In genomic region chr16:47063011-47063724, GRCh38 we compare ENCODE assay signal across 14 cellular contexts.
DNase-seq lines count a peak whose midpoint lies in the region; ATAC-seq and TF ChIP-seq lines count a peak whose summit lies in the region.
"Had no signal": no experiment of that assay in that cellular context is flagged by ENCODE, and none has a peak within 500 bp of the region (broad histone marks: within the 10 kb centered on the region; RNA-seq: fewer than 3 reads in every experiment).

No MANE protein-coding gene starts in this region.

- H3K9ac ChIP-seq in H9 (ENCODE audit: extremely low read depth, insufficient read length, low read length): no peak overlapping the region

- no peak overlapping the region for H3K23ac ChIP-seq in H9 (ENCODE audit: insufficient read length, low read depth, low read length)

- H4K5ac ChIP-seq in H9 (ENCODE audit: insufficient read length, low read depth, low read length): no peak overlapping the region

- no peak overlapping the region for H3K14ac ChIP-seq in H9 (ENCODE audit: insufficient read depth, low read length)

- H3K27me3 Mint-ChIP-seq in H9 (ENCODE audit: low read depth) (peaks cover 2% of the 10 kb centered on the region; the same call in 1 of the 2 replicates), osteocyte (ENCODE audit: unreplicated experiment) (peaks cover 5% of the 10 kb centered on the region), GM23338 (ENCODE audit: insufficient read depth, low read depth, poor library complexity) (peaks cover 10% of the 10 kb centered on the region)
- H3K27me3 Mint-ChIP-seq: CD4-positive, CD25-positive, alpha-beta regulatory T cell had no signal

- no peaks in the 10 kb centered on the region for H3K79me1 ChIP-seq in H9 (ENCODE audit: insufficient read depth, low read depth, low read length, poor library complexity, severe bottlenecking)

- H3K9me3 Mint-ChIP-seq in H9: peaks cover 7 to 11% of the 10 kb centered on the region in 2 experiments; a peak in 3 of 5 replicates
- no peaks in the 10 kb centered on the region for H3K9me3 Mint-ChIP-seq in osteocyte (ENCODE audit: unreplicated experiment)
- peaks cover 10% of the 10 kb centered on the region for H3K9me3 Mint-ChIP-seq in GM23338

- no peak for TF ChIP-seq POLR2A in spleen (IDR thresholded peaks at IDR 0.05)

- H2BK12ac ChIP-seq in H9 (ENCODE audit: insufficient read length, low read depth, low read length): no peak overlapping the region

- H3F3A ChIP-seq in GM23338 (replicated peaks; ENCODE audit: low read depth): no peaks in the 10 kb centered on the region

- H3K4me1 ChIP-seq in H9 (ENCODE audit: insufficient read depth, low read length) (no peaks in the 10 kb centered on the region), spleen (peaks cover 0 to 6% (median 0%) of the 10 kb centered on the region in 6 donors), GM23338 (ENCODE audit: insufficient read depth) (no peaks in the 10 kb centered on the region)
- H3K4me1 ChIP-seq: BE2C had no signal

- H4K8ac ChIP-seq in H9 (replicated peaks; ENCODE audit: insufficient read length, low read depth, low read length): no peak overlapping the region

- H3K79me2 ChIP-seq in H9 (ENCODE audit: insufficient read depth, low read length): no peaks in the 10 kb centered on the region
- H3K79me2 ChIP-seq in GM23338 (replicated peaks; ENCODE audit: insufficient read depth): no peaks in the 10 kb centered on the region

- no peaks in the 10 kb centered on the region for H3K23me2 ChIP-seq in H9 (ENCODE audit: insufficient read length, low read depth, low read length, poor library complexity, severe bottlenecking)

- TF ChIP-seq CTCF in H9 (conservative IDR thresholded peaks at IDR 0.05): no peak
- no peak for TF ChIP-seq CTCF in osteocyte (IDR thresholded peaks at IDR 0.05)
- no peak for TF ChIP-seq CTCF in spleen (IDR thresholded peaks at IDR 0.05 in 8 of 11, conservative IDR thresholded peaks at IDR 0.05 in 3 of 11)
- no peak for TF ChIP-seq CTCF in GM23338 (conservative IDR thresholded peaks at IDR 0.05; ENCODE audit: low read depth in 2 of 2)

- H3K27me3 ChIP-seq in H9 (ENCODE audit: insufficient read depth, low read length) (no peaks in the 10 kb centered on the region), spleen (replicated peaks in 1 of 7) (no peaks in the 10 kb centered on the region), GM23338 (ENCODE audit: insufficient read depth) (no peaks in the 10 kb centered on the region)
- H3K27me3 ChIP-seq: BE2C had no signal

- H2BK120ac ChIP-seq in H9 (ENCODE audit: low read depth, low read length, poor library complexity, severe bottlenecking): no peak overlapping the region

- no peak overlapping the region for H4K91ac ChIP-seq in H9 (ENCODE audit: insufficient read length, low read depth, low read length)

- 0 out of 2 replicates have a peak, but pooled peaks cover 3% of the 10 kb centered on the region for H3K9me2 ChIP-seq in GM23338 (ENCODE audit: insufficient read depth)

- H3K36me3 Mint-ChIP-seq in H9 (ENCODE audit: insufficient read depth in 1 of 3, low read depth in 3 of 3) (no peaks in the 10 kb centered on the region; a peak in 2 of 7 replicates), osteocyte (ENCODE audit: unreplicated experiment) (no peaks in the 10 kb centered on the region), GM23338 (ENCODE audit: low read depth) (peaks cover 6% of the 10 kb centered on the region; the same call in 1 of the 3 replicates)
- H3K36me3 Mint-ChIP-seq: CD4-positive, CD25-positive, alpha-beta regulatory T cell; CD8-positive, alpha-beta memory T cell had no signal

- H4K20me1 ChIP-seq in H9 (ENCODE audit: control insufficient read depth, insufficient read depth, insufficient read length) (no peaks in the 10 kb centered on the region), GM23338 (replicated peaks; ENCODE audit: insufficient read depth) (no peaks in the 10 kb centered on the region)

- no peak overlapping the region for H3K27ac ChIP-seq in H9 (ENCODE audit: insufficient read length, low read depth, low read length)
- H3K27ac ChIP-seq in spleen: no peak overlapping the region
- H3K27ac ChIP-seq in GM23338 (ENCODE audit: low read depth): no peak overlapping the region

- no CpG with 5 or more reads among the region's 7 CpGs for WGBS in H9 (ENCODE audit: extremely low coverage, insufficient read length, low lambda C conversion rate)
- 89 to 97% (median 95%) methylated on average over 6 to 7 of the region's 7 CpGs for WGBS in spleen, 5 donors

- H3K4ac ChIP-seq in H9 (ENCODE audit: low read depth, low read length): no peak overlapping the region

- H3K4me3 ChIP-seq in spleen: no peak overlapping the region
- no peak overlapping the region for H3K4me3 ChIP-seq in GM23338

- no peak overlapping the region for H3K4me3 Mint-ChIP-seq in H9
- H3K4me3 Mint-ChIP-seq in osteocyte (ENCODE audit: unreplicated experiment): no peak overlapping the region
- H3K4me3 Mint-ChIP-seq in GM23338: no peak overlapping the region
- H3K4me3 Mint-ChIP-seq: CD4-positive, CD25-positive, alpha-beta regulatory T cell; CD8-positive, alpha-beta memory T cell had no signal

- DNase-seq in H9 (peak; percentile 8), islet precursor cell (peak; percentile 13), osteocyte (ENCODE audit: extremely low spot score, unreplicated experiment) (peak; percentile 71), spleen (peak; percentile 43), cerebellar cortex (ENCODE audit: low spot score) (no peak), GM23338 (ENCODE audit: low spot score) (no peak)
- no peak for DNase-seq in activated naive CD4-positive, alpha-beta T cell treated with anti-CD3 and anti-CD28 coated beads, Interleukin-2, amount 50 U/mL, for 16 hours
- DNase-seq: BE2C; C1 segment of cervical spinal cord; CD4-positive, CD25-positive, alpha-beta regulatory T cell; CD8-positive, alpha-beta memory T cell; COR-L47; GOT3; H7 had no signal

- H3K36me3 ChIP-seq in spleen (no peaks in the 10 kb centered on the region), GM23338 (ENCODE audit: insufficient read depth) (no peaks in the 10 kb centered on the region)
- H3K36me3 ChIP-seq: BE2C had no signal

- no peak overlapping the region for H2BK20ac ChIP-seq in H9 (ENCODE audit: low read depth, low read length, poor library complexity, severe bottlenecking)

- no peak overlapping the region for H3K56ac ChIP-seq in H9 (ENCODE audit: insufficient read length, low read depth, low read length)

- no peak overlapping the region for H2AK5ac ChIP-seq in H9 (ENCODE audit: insufficient read length, low read length)

- H3K4me2 ChIP-seq in H9 (ENCODE audit: insufficient read depth, insufficient read length, low read length): no peak overlapping the region
- no peak overlapping the region for H3K4me2 ChIP-seq in GM23338

- H2AFZ ChIP-seq in H9 (ENCODE audit: low read length) (no peak overlapping the region), GM23338 (no peak overlapping the region)

- H3T11ph ChIP-seq in H9 (ENCODE audit: low read length): no peak overlapping the region

- no peak overlapping the region for H2BK5ac ChIP-seq in H9 (ENCODE audit: insufficient read length, low read length)

- no peak overlapping the region for H2BK15ac ChIP-seq in H9 (ENCODE audit: low read depth, low read length)

- no peak overlapping the region for H3K27ac Mint-ChIP-seq in H9
- no peak overlapping the region for H3K27ac Mint-ChIP-seq in osteocyte (ENCODE audit: unreplicated experiment)
- H3K27ac Mint-ChIP-seq in GM23338: no peak overlapping the region
- H3K27ac Mint-ChIP-seq: CD4-positive, CD25-positive, alpha-beta regulatory T cell; CD8-positive, alpha-beta memory T cell had no signal

- H3K9me3 ChIP-seq in H9 (ENCODE audit: control insufficient read depth, low read depth, low read length): no peaks in the 10 kb centered on the region
- H3K9me3 ChIP-seq in spleen: peaks cover 0 to 10% (median 0%) of the 10 kb centered on the region in 8 donors
- H3K9me3 ChIP-seq: BE2C had no signal

- no peak for ATAC-seq in GM23338

- H3K4me1 Mint-ChIP-seq in H9: peaks cover 2 to 10% of the 10 kb centered on the region in 2 experiments
- H3K4me1 Mint-ChIP-seq in osteocyte (ENCODE audit: unreplicated experiment): no peaks in the 10 kb centered on the region
- H3K4me1 Mint-ChIP-seq in GM23338: peaks cover under 1% of the 10 kb centered on the region; the same call in 1 of the 3 replicates
- H3K4me1 Mint-ChIP-seq: CD4-positive, CD25-positive, alpha-beta regulatory T cell; CD8-positive, alpha-beta memory T cell had no signal

- intact Hi-C loops in spleen (cut with DNase I; ENCODE audit: low total_unique reads): no loop called here

- H3K18ac ChIP-seq in H9 (ENCODE audit: insufficient read length, low read depth, low read length): no peak overlapping the region

TF ChIP-seq in GM23338, 12 proteins besides CTCF, POLR2A, EP300 and RAD21 (continues in another document):
- no peak for TF ChIP-seq EZH2phosphoT487 (IDR thresholded peaks at IDR 0.05; ENCODE audit: unreplicated experiment)
- TF ChIP-seq EZH2 (IDR thresholded peaks at IDR 0.05; ENCODE audit: low read depth, unreplicated experiment): no peak
- TF ChIP-seq ZNF331 (CRISPR knock-in tag; IDR thresholded peaks at IDR 0.05; ENCODE audit: low read depth): no peak
- TF ChIP-seq JUNB (IDR thresholded peaks at IDR 0.05; ENCODE audit: unreplicated experiment): no peak
- no peak for TF ChIP-seq STAT1 (IDR thresholded peaks at IDR 0.05; ENCODE audit: unreplicated experiment)

Comparison
In these comparisons a context has a peak if more than half of its experiments do, and no peak if none do; other contexts are left out.
1. DNase-seq: peak in H9 (single experiment), islet precursor cell (single experiment), osteocyte (single experiment) and spleen (single experiment); none in activated naive CD4-positive, alpha-beta T cell treated with anti-CD3 and anti-CD28 coated beads, Interleukin-2, amount 50 U/mL, for 16 hours (single experiment), cerebellar cortex (single experiment) and GM23338 (single experiment).